ENCODE assay signal across 22 cellular contexts in genomic region chr3:69986419-69986818, GRCh38. TPM values are rescaled to one million over a fixed set of nuclear protein-coding genes. Genes with fewer than 3 reads are reported as not detected.
DNase-seq lines count a peak whose midpoint lies in the region; ATAC-seq lines count a peak whose summit lies in the region.
"Had no signal": no experiment of that assay in that cellular context is flagged by ENCODE, and none has a peak within 500 bp of the region (broad histone marks: within the 10 kb centered on the region; RNA-seq: fewer than 3 reads in every experiment).

No MANE protein-coding gene starts in this region.

- H3K4me2 ChIP-seq in BLaER1, result peak overlapping the region; percentile 62
- H3K4me2 ChIP-seq: A549 had no signal

- H3K27me3 Mint-ChIP-seq in naive B cell, result peaks cover 0 to under 1% (median 0%) of the 10 kb centered on the region in 3 donors
- H3K27me3 Mint-ChIP-seq: CD4-positive, CD25-positive, alpha-beta regulatory T cell; T-cell had no signal

- H3K4me3 ChIP-seq in BLaER1, result no peak overlapping the region
- H3K4me3 ChIP-seq: A549, SJSA1 had no signal

- H3K27ac Mint-ChIP-seq in naive B cell, result peak overlapping the region in 1 of 6 donors; percentile 14
- H3K27ac Mint-ChIP-seq: CD4-positive, CD25-positive, alpha-beta regulatory T cell; T-cell had no signal

- H3K4me1 ChIP-seq in BLaER1, result peaks cover 21% of the 10 kb centered on the region
- H3K4me1 ChIP-seq: A549, BE2C, SJSA1 had no signal

- H3K9me3 ChIP-seq in BLaER1, result no peaks in the 10 kb centered on the region; the same call in 1 of the 2 replicates
- H3K9me3 ChIP-seq: A549, BE2C, SJSA1 had no signal

- no peaks in the 10 kb centered on the region for H3K36me3 Mint-ChIP-seq in naive B cell
- H3K36me3 Mint-ChIP-seq: CD4-positive, CD25-positive, alpha-beta regulatory T cell; T-cell had no signal

- no peaks in the 10 kb centered on the region for H4K20me1 ChIP-seq in BLaER1

- peaks cover 0 to 22% (median 18%) of the 10 kb centered on the region in 3 donors for H3K4me1 Mint-ChIP-seq in naive B cell
- H3K4me1 Mint-ChIP-seq: CD4-positive, CD25-positive, alpha-beta regulatory T cell; T-cell had no signal

- H3K4me3 Mint-ChIP-seq in naive B cell, result peak overlapping the region in 2 of 8 donors; percentile 10 to 50
- H3K4me3 Mint-ChIP-seq: CD4-positive, CD25-positive, alpha-beta regulatory T cell; T-cell had no signal

- H3K27me3 ChIP-seq in BLaER1, result no peaks in the 10 kb centered on the region
- H3K27me3 ChIP-seq: BE2C, SJSA1 had no signal

- no peaks in the 10 kb centered on the region for H3K36me3 ChIP-seq in BLaER1
- H3K36me3 ChIP-seq: BE2C, SJSA1 had no signal

- ATAC-seq in GM18499 (IDR thresholded peaks at IDR 0.05; ENCODE audit: insufficient read depth, unreplicated experiment) (peak; percentile 68), HG03469 (IDR thresholded peaks at IDR 0.05; ENCODE audit: unreplicated experiment) (peak; percentile 70), naive B cell (ENCODE audit: low read depth in 2 of 2) (peak; percentile 37 to 49)
- ATAC-seq: A549, T-cell had no signal

- peaks cover 0 to 1% (median 0%) of the 10 kb centered on the region in 7 donors for H3K9me3 Mint-ChIP-seq in naive B cell
- H3K9me3 Mint-ChIP-seq: CD4-positive, CD25-positive, alpha-beta regulatory T cell had no signal

- no peak overlapping the region for H3K27ac ChIP-seq in BLaER1
- H3K27ac ChIP-seq: A549, SJSA1 had no signal

- no peak overlapping the region for H3K9ac ChIP-seq in BLaER1

- DNase-seq in naive B cell, result no peak
- DNase-seq in GOT3 (lab: John Stamatoyannopoulos, UW), result no peak
- no peak for DNase-seq in activated T-cell treated with anti-CD3 and anti-CD28 coated beads for 4 hours
- no peak for DNase-seq in AG08396 (ENCODE audit: low spot score)
- DNase-seq: BE2C; CD4-positive, CD25-positive, alpha-beta regulatory T cell; DMS153; DND-41; Karpas-422; MV-4-11; NCI-H1105 treated with DMSO at 0.1 percent for 48 hours; NCI-H1694 treated with DMSO at 0.1 percent for 48 hours; NCI-H2107; NCI-H526 treated with DMSO at 0.1 percent for 48 hours; Right ventricle myocardium superior; RPMI8226; T-cell had no signal

RNA-seq across cellular contexts. Expression of gene SAMMSON, which starts 13.1 kb away (rescaled TPM):
- not detected for polyA plus RNA-seq in naive B cell (ENCODE audit: low read depth in 6 of 6)
- polyA plus RNA-seq: A549; CD4-positive, CD25-positive, alpha-beta regulatory T cell had no signal
